20 cellular contexts compared by ENCODE assay signal in the genomic region with DNA sequence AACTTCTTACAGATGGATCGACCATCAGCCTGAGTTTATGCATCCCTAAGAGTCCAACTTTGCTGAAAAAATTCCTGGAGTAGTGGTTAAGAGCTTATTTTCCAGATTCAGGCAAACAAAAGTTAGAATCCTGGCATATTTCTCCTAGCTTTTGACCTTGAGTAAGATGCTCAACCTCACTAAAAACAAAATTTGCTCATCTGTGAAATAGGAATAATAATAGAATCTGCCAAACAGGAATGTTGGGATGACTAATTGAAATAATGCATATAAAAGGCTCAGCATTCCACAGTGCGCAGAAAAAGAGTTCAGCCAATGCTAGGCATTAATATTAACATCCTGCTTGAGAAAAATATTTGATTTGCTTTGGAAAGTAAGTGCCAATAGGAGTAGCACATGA.
"Had no signal": no experiment of that assay in that cellular context is flagged by ENCODE, and none has a peak within 500 bp of the region (broad histone marks: within the 10 kb centered on the region; RNA-seq: fewer than 3 reads in every experiment).

No MANE protein-coding gene starts in this region.

- H3K4me3 ChIP-seq: adrenal gland, coronary artery, esophagus squamous epithelium, lung had no signal

- ATAC-seq: activated T-cell treated with anti-CD3 and anti-CD28 coated beads, Interleukin-2, amount 50 U/mL, for 72 hours; foreskin keratinocyte; left lobe of liver; natural killer cell treated with Interleukin-12 subunit alpha and Interleukin-12 subunit beta and Interleukin-15 and Interleukin-18, amount 100 ng/mL, for 72 hours; sciatic nerve; stimulated activated naive B cell treated with anti-CD40 and anti-IgM and Interleukin-4, amounts not matched to agents 10 μg/mL and 1 μg/mL and 100 μg/mL, for 72 hours had no signal

- H3K4me1 ChIP-seq: adrenal gland, esophagus squamous epithelium, foreskin keratinocyte had no signal

- H3K9me3 ChIP-seq: adrenal gland, esophagus squamous epithelium, neutrophil had no signal

- H3K36me3 ChIP-seq: adrenal gland, esophagus squamous epithelium, neutrophil had no signal

- H3K27ac ChIP-seq: adrenal gland, coronary artery, esophagus squamous epithelium, foreskin keratinocyte, neutrophil, VCaP had no signal

- DNase-seq: activated CD4-positive, alpha-beta T cell treated with anti-CD3 and anti-CD28 coated beads for 1 hour; activated CD8-positive, alpha-beta memory T cell treated with anti-CD3 and anti-CD28 coated beads for 24 hours; activated gamma-delta T cell; activated T-cell treated with anti-CD3 and anti-CD28 coated beads, Interleukin-2, amount 50 U/mL, for 72 hours; adrenal gland; caudate nucleus; esophagus squamous epithelium; foreskin keratinocyte; hippocampal formation; islet precursor cell; stimulated activated naive B cell treated with anti-CD40 and anti-IgM and Interleukin-4, amounts not matched to agents 10 μg/mL and 1 μg/mL and 100 μg/mL, for 72 hours; SW 1271; T-helper 2 cell had no signal

- H3K27me3 ChIP-seq: adrenal gland, esophagus squamous epithelium, foreskin keratinocyte, neutrophil had no signal
